14 cellular contexts compared by ENCODE assay signal in genomic region chr1:29985376-29985945, GRCh38.
"Had no signal": no experiment of that assay in that cellular context is flagged by ENCODE, and none has a peak within 500 bp of the region (broad histone marks: within the 10 kb centered on the region; RNA-seq: fewer than 3 reads in every experiment).

No MANE protein-coding gene starts in this region.

- H3K9me3 ChIP-seq: pancreas, tibial nerve had no signal

- H3K4me1 ChIP-seq: tibial nerve had no signal

- H3K4me3 ChIP-seq: neural progenitor cell, pancreas, tibial nerve had no signal

- H3K36me3 ChIP-seq: brain microvascular endothelial cell, neural progenitor cell, pancreas, tibial nerve had no signal

- H3K36me3 Mint-ChIP-seq: activated naive CD8-positive, alpha-beta T cell; immature natural killer cell; stimulated activated effector memory CD8-positive, alpha-beta T cell treated with anti-CD3 and anti-CD28 coated beads, Interleukin-12 subunit alpha, Interleukin-12 subunit beta, amount 100 ng/mL, for 72 hours had no signal

- H3K4me1 Mint-ChIP-seq: immature natural killer cell; stimulated activated effector memory CD8-positive, alpha-beta T cell treated with anti-CD3 and anti-CD28 coated beads, Interleukin-12 subunit alpha, Interleukin-12 subunit beta, amount 100 ng/mL, for 72 hours had no signal

- H3K27ac Mint-ChIP-seq: activated naive CD8-positive, alpha-beta T cell; immature natural killer cell; stimulated activated effector memory CD8-positive, alpha-beta T cell treated with anti-CD3 and anti-CD28 coated beads, Interleukin-12 subunit alpha, Interleukin-12 subunit beta, amount 100 ng/mL, for 72 hours had no signal

- H3K27ac ChIP-seq: brain microvascular endothelial cell, neural progenitor cell had no signal

- H3K9me3 Mint-ChIP-seq: activated T-cell treated with anti-CD3 and anti-CD28 coated beads, Interleukin-2, amount 50 U/mL, for 4 hours; immature natural killer cell; neural progenitor cell; stimulated activated effector memory CD8-positive, alpha-beta T cell treated with anti-CD3 and anti-CD28 coated beads, Interleukin-12 subunit alpha, Interleukin-12 subunit beta, amount 100 ng/mL, for 72 hours had no signal

- H3K4me3 Mint-ChIP-seq: activated naive CD8-positive, alpha-beta T cell; activated T-cell treated with anti-CD3 and anti-CD28 coated beads, Interleukin-2, amount 50 U/mL, for 4 hours; immature natural killer cell; neural progenitor cell; stimulated activated effector memory CD8-positive, alpha-beta T cell treated with anti-CD3 and anti-CD28 coated beads, Interleukin-12 subunit alpha, Interleukin-12 subunit beta, amount 100 ng/mL, for 72 hours had no signal

- DNase-seq: activated CD4-positive, alpha-beta T cell treated with anti-CD3 and anti-CD28 coated beads, Interleukin-2, amount 50 U/mL, for 1 hour; activated gamma-delta T cell; activated T-cell treated with anti-CD3 and anti-CD28 coated beads, Interleukin-2, amount 50 U/mL, for 4 hours; amygdala; brain microvascular endothelial cell; glutamatergic neuron; immature natural killer cell; mesenchymal stem cell; pancreas; retina had no signal

- H3K27me3 ChIP-seq: brain microvascular endothelial cell, neural progenitor cell, pancreas, tibial nerve had no signal

- ATAC-seq: activated T-cell treated with anti-CD3 and anti-CD28 coated beads, Interleukin-2, amount 50 U/mL, for 4 hours; stimulated activated effector memory CD8-positive, alpha-beta T cell treated with anti-CD3 and anti-CD28 coated beads, Interleukin-12 subunit alpha, Interleukin-12 subunit beta, amount 100 ng/mL, for 72 hours had no signal
